Comparison of ENCODE assay signal across 15 cellular contexts in genomic region chr15:59616390-59616789, GRCh38. TPM values are rescaled to one million over a fixed set of nuclear protein-coding genes. Genes with fewer than 3 reads are reported as not detected.
DNase-seq lines count a peak whose midpoint lies in the region; ATAC-seq, FAIRE-seq and TF ChIP-seq lines count a peak whose summit lies in the region.
"Had no signal": no experiment of that assay in that cellular context is flagged by ENCODE, and none has a peak within 500 bp of the region (broad histone marks: within the 10 kb centered on the region; RNA-seq: fewer than 3 reads in every experiment).

No MANE protein-coding gene starts in this region.

- H3K36me3 ChIP-seq in Caco-2 (ENCODE audit: control insufficient read depth, insufficient read depth, low read length) = no peaks in the 10 kb centered on the region
- no peaks in the 10 kb centered on the region for H3K36me3 ChIP-seq in GM12878 (ENCODE audit: control insufficient read depth in 2 of 2, insufficient read depth in 2 of 2, low read length in 1 of 2)
- no peaks in the 10 kb centered on the region for H3K36me3 ChIP-seq in left lung

- H3K27ac Mint-ChIP-seq in Caco-2 (ENCODE audit: unreplicated experiment) (no peak overlapping the region), natural killer cell (no peak overlapping the region)
- H3K27ac Mint-ChIP-seq: T-helper 1 cell treated with Interleukin-12 subunit alpha and Interleukin-12 subunit beta and Interleukin-4 antibody, amounts not matched to agents 30 μg/mL and 1 μg/mL, for 36 hours had no signal

- CTCF ChIA-PET in Caco-2 (lab: Charles Lee) = interaction anchor here (0.7 to 1.4 kb wide), 4 partner anchors 21 to 87 kb away, joined by 3 to 38 read pairs (median 8); no protein-coding TSS in a partner anchor
- CTCF ChIA-PET in GM12878 (lab: Yijun Ruan, JAX) = interaction anchor here (0.6 to 3.0 kb wide), 2 partner anchors 15 to 83 kb away, joined by 3 to 22 read pairs; no protein-coding TSS in a partner anchor

- H3K36me3 Mint-ChIP-seq in Caco-2 (ENCODE audit: insufficient read depth, unreplicated experiment) (peaks cover 4% of the 10 kb centered on the region), natural killer cell (no peaks in the 10 kb centered on the region)

- no peak for TF ChIP-seq POLR2A in GM12878 (IDR thresholded peaks at IDR 0.05; ENCODE audit: low read depth, low read length)

- DNase-seq in Caco-2 (peak; percentile 33 to 46), GM12878 (ENCODE audit: low read depth, low spot score) (no peak), left lung (no peak), natural killer cell (no peak), hypothalamus (lab: John Stamatoyannopoulos, UW) (no peak), GM20000 (ENCODE audit: low spot score) (no peak)
- DNase-seq: activated CD4-positive, alpha-beta T cell treated with anti-CD3 and anti-CD28 coated beads for 4 hours; activated T-cell treated with anti-CD3 and anti-CD28 coated beads for 4 hours; midbrain; NCI-H2171 treated with DMSO at 0.1 percent for 48 hours had no signal

- in situ Hi-C loops in GM12878 (cut with MboI) = no loop called here

- SMC1A ChIA-PET in GM12878 (lab: Charles Lee; ENCODE audit: uncharacterized antibody, unreplicated experiment) = interaction anchor here (1.3 kb wide), 1 partner anchor 84 kb away, joined by 4 read pairs; no protein-coding TSS in a partner anchor

- no peak overlapping the region for H3K9ac ChIP-seq in GM12878 (ENCODE audit: control insufficient read depth, insufficient read depth, low read length)

- RAD21 ChIA-PET in GM12878 (lab: Charles Lee; ENCODE audit: unreplicated experiment) = interaction anchor here (1.2 to 1.3 kb wide), 2 partner anchors 84 to 88 kb away, joined by 4 to 7 read pairs; no protein-coding TSS in a partner anchor

- no peak overlapping the region for H2AFZ ChIP-seq in GM12878 (ENCODE audit: control insufficient read depth, low read depth, low read length)

- H3K27ac ChIP-seq in GM12878 (ENCODE audit: control insufficient read depth, insufficient read depth) (no peak overlapping the region), left lung (no peak overlapping the region)
- H3K27ac ChIP-seq: RWPE1 had no signal

- H3K27me3 Mint-ChIP-seq in Caco-2 (ENCODE audit: insufficient read depth, unreplicated experiment) = no peaks in the 10 kb centered on the region
- H3K27me3 Mint-ChIP-seq in natural killer cell (ENCODE audit: low read depth in 2 of 2) = peaks cover 26 to 47% of the 10 kb centered on the region in 2 donors

- FAIRE-seq in GM12878 (lab: Jason Lieb, UNC) = no peak

- no peak overlapping the region for H3K4me2 ChIP-seq in GM12878 (ENCODE audit: control insufficient read depth, insufficient read depth)

- ATAC-seq in GM12878 (no peak), left lung (peak; percentile 21), natural killer cell (no peak), GM19395 (IDR thresholded peaks at IDR 0.05; ENCODE audit: unreplicated experiment) (no peak)

- H3K4me3 Mint-ChIP-seq in Caco-2 (ENCODE audit: unreplicated experiment) (no peak overlapping the region), natural killer cell (no peak overlapping the region)
- H3K4me3 Mint-ChIP-seq: T-helper 1 cell treated with Interleukin-12 subunit alpha and Interleukin-12 subunit beta and Interleukin-4 antibody, amounts not matched to agents 30 μg/mL and 1 μg/mL, for 36 hours had no signal

- no peaks in the 10 kb centered on the region for H4K20me1 ChIP-seq in GM12878 (ENCODE audit: control insufficient read depth, insufficient read depth)

- peak; percentile 33 for TF ChIP-seq RAD21 in GM12878 (IDR thresholded peaks at IDR 0.05; ENCODE audit: insufficient read depth, low read depth, low read length)

- BruUV-seq in Caco-2 (replicated peaks; lab: Mats Ljungman, UMichigan) (no TSS peak), GM12878 (replicated peaks; lab: Mats Ljungman, UMichigan) (no TSS peak)

- peak; percentile 16 to 33 for TF ChIP-seq CTCF in Caco-2 (IDR thresholded peaks at IDR 0.05; ENCODE audit: insufficient read depth in 1 of 2, low read depth in 1 of 2, low read length in 1 of 2, severe bottlenecking in 1 of 2, unreplicated experiment in 1 of 2)
- TF ChIP-seq CTCF in LNCAP (IDR thresholded peaks at IDR 0.05) = peak; percentile 44; the same call in 1 of the 2 replicates
- TF ChIP-seq CTCF in GM12878 (IDR thresholded peaks at IDR 0.05 in 2 of 3, conservative IDR thresholded peaks at IDR 0.05 in 1 of 3; ENCODE audit: control insufficient read depth in 2 of 3, extremely low read depth in 1 of 3, insufficient read depth in 1 of 3, low read depth in 3 of 3, low read length in 3 of 3) = no peak
- no peak for TF ChIP-seq CTCF in left lung (IDR thresholded peaks at IDR 0.05)
- TF ChIP-seq CTCF in natural killer cell (IDR thresholded peaks at IDR 0.05) = no peak
- no peak for TF ChIP-seq CTCF in GM20000 (IDR thresholded peaks at IDR 0.05; ENCODE audit: extremely low read depth, missing control alignments)

- H3K9me3 Mint-ChIP-seq in Caco-2 (ENCODE audit: unreplicated experiment) (peaks cover 7% of the 10 kb centered on the region), natural killer cell (no peaks in the 10 kb centered on the region)

- TF ChIP-seq EP300 in GM12878 (IDR thresholded peaks at IDR 0.05; ENCODE audit: borderline replicate concordance in 1 of 2, control insufficient read depth in 1 of 2, low read depth in 2 of 2, low read length in 2 of 2) = no peak

- H3K4me3 ChIP-seq in Caco-2 (ENCODE audit: low read depth, low read length) (no peak overlapping the region), GM12878 (no peak overlapping the region), left lung (no peak overlapping the region)

- H3K79me2 ChIP-seq in GM12878 (ENCODE audit: control insufficient read depth, insufficient read depth, low read length) = no peaks in the 10 kb centered on the region

- POLR2A ChIA-PET in Caco-2 (lab: Charles Lee) = no interaction called here
- POLR2A ChIA-PET in GM12878 (lab: Charles Lee) = no interaction called here

- WGBS in GM12878 (ENCODE audit: insufficient coverage, insufficient replicate concordance, low lambda C conversion rate, missing lambda C conversion rate) = 60% methylated on average over 3 of the region's 3 CpGs

- peaks cover 21% of the 10 kb centered on the region for H3K4me1 Mint-ChIP-seq in Caco-2 (ENCODE audit: low read depth, unreplicated experiment)
- H3K4me1 Mint-ChIP-seq in natural killer cell = peaks cover 5 to 6% of the 10 kb centered on the region in 2 donors

- intact Hi-C loops in Caco-2 (cut with micrococcal nuclease; ENCODE audit: unreplicated experiment) = loop anchor here (1.0 kb wide), 1 partner anchor 83 kb away; no protein-coding TSS in a partner anchor
- intact Hi-C loops in GM12878 (cut with micrococcal nuclease; ENCODE audit: unreplicated experiment) = no loop called here
- intact Hi-C loops in left lung (cut with DNase I) = no loop called here
- intact Hi-C loops in natural killer cell (cut with micrococcal nuclease) = no loop called here

- H3K4me1 ChIP-seq in Caco-2 (peaks cover 18% of the 10 kb centered on the region), GM12878 (ENCODE audit: control insufficient read depth, insufficient read depth, low read length) (peaks cover 5% of the 10 kb centered on the region; the same call in 1 of the 2 replicates), left lung (no peaks in the 10 kb centered on the region)

- H3K27me3 ChIP-seq in Caco-2 (replicated peaks; ENCODE audit: control insufficient read depth, insufficient read depth, low read length) (no peaks in the 10 kb centered on the region; the same call in 1 of the 2 replicates), GM12878 (replicated peaks in 1 of 2; ENCODE audit: control insufficient read depth in 2 of 2, insufficient read depth in 2 of 2, low read length in 1 of 2) (no peaks in the 10 kb centered on the region), left lung (peaks cover 0 to 15% of the 10 kb centered on the region in 2 donors)

- no peaks in the 10 kb centered on the region for H3K9me3 ChIP-seq in Caco-2
- H3K9me3 ChIP-seq in GM12878 (replicated peaks; ENCODE audit: control insufficient read depth, insufficient read depth, low read length) = peaks cover 3% of the 10 kb centered on the region; the same call in 2 of the 3 replicates
- no peaks in the 10 kb centered on the region for H3K9me3 ChIP-seq in left lung

RNA-seq across cellular contexts. Expression of gene GCNT3, which starts 4.8 kb away (rescaled TPM):
- 1.9 and 2.5 TPM in 2 replicates for total RNA-seq in Caco-2 (2022)
- total RNA-seq in GM12878 (2013; cell fraction: nucleolus; rRNA removed) = not detected in 2 replicates
- 0.05 and 0.34 TPM in 2 replicates for total RNA-seq in GM12878 (2014; rRNA removed)
- 0.04 and 0.23 TPM in 2 replicates for total RNA-seq in GM12878 (2014; rRNA removed; fragmentation: Illumina TruSeq; extraction: Trizol)
- total RNA-seq in GM12878 (2021) = 0.11 and 0.31 TPM in 2 replicates
- not detected for polyA plus RNA-seq in GM12878 (2011; ENCODE audit: low read depth)
- polyA plus RNA-seq in GM12878 (2011; rRNA removed) = 0.53 and 0.55 TPM in 2 replicates
- polyA plus RNA-seq in GM12878 (2011; cell fraction: cytosol; rRNA removed) = 0.28 and 0.51 TPM in 2 replicates
- polyA plus RNA-seq in GM12878 (2011; cell fraction: nucleus; rRNA removed) = 0.15 and 0.27 TPM in 2 replicates
- polyA plus RNA-seq in GM12878 (2012) = 0.08 and 0.21 TPM in 2 replicates
- 0.12 TPM in 1 of 2 replicates, not detected in the other for polyA plus RNA-seq in GM12878 (2014; fragmentation: Illumina TruSeq; extraction: Trizol)
- under 1 TPM in 1 of 2 experiments, not detected in 1; 0.38 TPM for polyA plus RNA-seq in GM12878 (2014; fragmentation: Nextera tagmentation; extraction: Ambion mirVana)
- 0.03 and 0.05 TPM in 2 replicates for polyA plus RNA-seq in GM12878 (2014; rRNA removed)
- polyA plus RNA-seq in GM12878 (2016; fragmentation: Nextera tagmentation; extraction: Ambion mirVana) = under 1 TPM in 1 of 2 experiments, not detected in 1; 0.20 TPM
- 0.36 and 0.73 TPM in 2 replicates for polyA minus RNA-seq in GM12878 (2011; rRNA and poly(A)+ RNA removed)
- polyA minus RNA-seq in GM12878 (2011; cell fraction: cytosol; rRNA and poly(A)+ RNA removed) = not detected in 2 replicates
- 0.48 and 0.60 TPM in 2 replicates for polyA minus RNA-seq in GM12878 (2011; cell fraction: nucleus; rRNA and poly(A)+ RNA removed)
- 1 to 10 TPM; 4.7 to 7.3 TPM for total RNA-seq in left lung
- total RNA-seq in natural killer cell = not detected
- total RNA-seq: posterior vena cava had no signal

RNA-seq across cellular contexts. Expression of gene GTF2A2, which starts 40.9 kb away (rescaled TPM):
- total RNA-seq in Caco-2 (2022) (147 and 153 TPM in 2 replicates), GM12878 (2014; rRNA removed) (89.2 and 104 TPM in 2 replicates), GM12878 (2014; rRNA removed; fragmentation: Illumina TruSeq; extraction: Trizol) (98.1 and 105 TPM in 2 replicates), GM12878 (2021) (150 and 160 TPM in 2 replicates), left lung (100 to 1,000 TPM; 101 to 104 TPM), natural killer cell (10 to 100 TPM; 34.7 to 57.4 (median 39.0) TPM)
- 23.3 and 27.0 TPM in 2 replicates for total RNA-seq in GM12878 (2013; cell fraction: nucleolus; rRNA removed)
- 56.6 TPM for polyA plus RNA-seq in GM12878 (2011; ENCODE audit: low read depth)
- polyA plus RNA-seq in GM12878 (2011; rRNA removed) (93.9 and 172 TPM in 2 replicates), GM12878 (2014; fragmentation: Illumina TruSeq; extraction: Trizol) (108 and 124 TPM in 2 replicates), GM12878 (2014; fragmentation: Nextera tagmentation; extraction: Ambion mirVana) (100 to 1,000 TPM; 479 to 565 TPM), GM12878 (2014; rRNA removed) (101 and 103 TPM in 2 replicates), GM12878 (2016; fragmentation: Nextera tagmentation; extraction: Ambion mirVana) (100 to 1,000 TPM; 486 to 493 TPM)
- polyA plus RNA-seq in GM12878 (2011; cell fraction: cytosol; rRNA removed) = 43.4 and 48.7 TPM in 2 replicates
- polyA plus RNA-seq in GM12878 (2011; cell fraction: nucleus; rRNA removed) = 22.4 and 46.6 TPM in 2 replicates
- polyA plus RNA-seq in GM12878 (2012) = 68.8 and 94.4 TPM in 2 replicates
- polyA minus RNA-seq in GM12878 (2011; rRNA and poly(A)+ RNA removed) = 13.6 and 15.9 TPM in 2 replicates
- 9.5 and 14.2 TPM in 2 replicates for polyA minus RNA-seq in GM12878 (2011; cell fraction: cytosol; rRNA and poly(A)+ RNA removed)
- 8.7 and 11.8 TPM in 2 replicates for polyA minus RNA-seq in GM12878 (2011; cell fraction: nucleus; rRNA and poly(A)+ RNA removed)

Comparison
In these comparisons a context has a peak if more than half of its experiments do, and no peak if none do; other contexts are left out.
1. DNase-seq: peak in Caco-2 (2 of 2); none in GM12878 (single experiment), left lung (0 of 2), natural killer cell (single experiment), hypothalamus (0 of 51) and GM20000 (single experiment).
2. CTCF ChIP-seq: peak in Caco-2 (2 of 2) and LNCAP (single experiment); none in GM12878 (0 of 3), left lung (0 of 2), natural killer cell (single experiment) and GM20000 (single experiment).